In genomic region chr2:30266051-30266621, GRCh38 we compare ENCODE assay signal across 8 cellular contexts.
A peak's percentile ranks its signal among the peaks of the same experiment; 100 is the strongest.
DNase-seq lines count a peak whose midpoint lies in the region; ATAC-seq lines count a peak whose summit lies in the region.

No MANE protein-coding gene starts in this region.

- H3K4me3 ChIP-seq in skin epidermis: peak overlapping the region in 1 of 7 experiments; percentile 2

- peak; percentile 55 for DNase-seq in T-helper 9 cell
- DNase-seq in central memory CD4-positive, alpha-beta T cell: peak; percentile 75
- no peak for DNase-seq in pons (ENCODE audit: low spot score)

- ATAC-seq in GM19438 (IDR thresholded peaks at IDR 0.05; ENCODE audit: low read depth, unreplicated experiment) (peak; percentile 63), GM18517 (IDR thresholded peaks at IDR 0.05; ENCODE audit: unreplicated experiment) (no peak), HG02840 (IDR thresholded peaks at IDR 0.05; ENCODE audit: low FRiP score, unreplicated experiment) (no peak), GM18519 (IDR thresholded peaks at IDR 0.05; ENCODE audit: low FRiP score, unreplicated experiment) (no peak)

- H3K27ac ChIP-seq in skin epidermis: peak overlapping the region in 19 of 21 experiments; percentile 41 to 94 (median 70)
